ENCODE assay signal across 21 cellular contexts in the genomic region with DNA sequence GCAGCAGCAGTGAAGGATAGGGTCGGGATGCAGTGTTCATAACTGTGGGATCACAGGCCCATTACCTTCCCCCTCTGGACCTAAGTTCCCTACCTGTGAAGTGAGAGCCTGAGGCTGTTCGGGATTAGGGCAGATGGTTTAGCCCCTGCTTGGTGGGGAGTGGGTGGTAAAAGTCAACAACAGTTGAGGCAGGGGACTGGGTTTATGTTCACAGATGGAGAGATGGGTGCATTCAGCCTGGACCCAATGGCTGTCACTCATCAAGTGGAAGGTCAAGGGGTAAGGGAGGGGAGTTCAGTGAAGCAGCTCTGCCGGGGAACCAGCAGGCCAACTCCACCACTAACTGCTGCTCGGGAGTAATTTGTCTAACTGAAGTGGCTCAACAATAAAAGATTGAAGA.
"Had no signal": no experiment of that assay in that cellular context is flagged by ENCODE, and none has a peak within 500 bp of the region (broad histone marks: within the 10 kb centered on the region; RNA-seq: fewer than 3 reads in every experiment).

No MANE protein-coding gene starts in this region.

- H3K27ac ChIP-seq: heart left ventricle, psoas muscle, spleen, testis, tibial nerve had no signal

- H3K9me3 ChIP-seq: heart left ventricle, psoas muscle, spleen, testis, tibial nerve had no signal

- H3K27me3 ChIP-seq: dorsolateral prefrontal cortex, heart left ventricle, spleen, testis, tibial nerve had no signal

- ATAC-seq: esophagus mucosa; heart left ventricle; left lobe of liver; naive thymus-derived CD4-positive, alpha-beta T cell; psoas muscle; sciatic nerve; stimulated activated naive B cell treated with anti-CD40 and anti-IgM and Interleukin-4, amounts not matched to agents 10 μg/mL and 1 μg/mL and 100 μg/mL, for 72 hours; stimulated activated naive CD8-positive, alpha-beta T cell treated with anti-CD3 and anti-CD28 coated beads, Interleukin-15, amount 100 ng/mL, for 72 hours had no signal

- H3K4me3 Mint-ChIP-seq: naive thymus-derived CD4-positive, alpha-beta T cell; nephron progenitor cell; stimulated activated naive B cell treated with anti-CD40 and anti-IgM and Interleukin-4, amounts not matched to agents 10 μg/mL and 1 μg/mL and 100 μg/mL, for 72 hours; stimulated activated naive CD8-positive, alpha-beta T cell treated with anti-CD3 and anti-CD28 coated beads, Interleukin-15, amount 100 ng/mL, for 72 hours had no signal

- H3K27ac Mint-ChIP-seq: stimulated activated naive B cell treated with anti-CD40 and anti-IgM and Interleukin-4, amounts not matched to agents 10 μg/mL and 1 μg/mL and 100 μg/mL, for 72 hours had no signal

- H3K27me3 Mint-ChIP-seq: naive thymus-derived CD4-positive, alpha-beta T cell; stimulated activated naive B cell treated with anti-CD40 and anti-IgM and Interleukin-4, amounts not matched to agents 10 μg/mL and 1 μg/mL and 100 μg/mL, for 72 hours; stimulated activated naive CD8-positive, alpha-beta T cell treated with anti-CD3 and anti-CD28 coated beads, Interleukin-15, amount 100 ng/mL, for 72 hours had no signal

- H3K36me3 ChIP-seq: heart left ventricle, tibial nerve had no signal

- H3K9me3 Mint-ChIP-seq: nephron progenitor cell had no signal

- H3K4me3 ChIP-seq: dorsolateral prefrontal cortex, heart left ventricle, psoas muscle, spleen, testis, tibial nerve had no signal

- DNase-seq: cortex of kidney; effector CD8-positive, alpha-beta T cell; heart left ventricle; hippocampal formation; mammary epithelial cell; naive thymus-derived CD4-positive, alpha-beta T cell; nephron progenitor cell; psoas muscle; retina; spleen; stimulated activated CD4-positive, alpha-beta T cell treated with anti-CD3 and anti-CD28 coated beads, Interleukin-15, amount 100 ng/mL, for 24 hours; stimulated activated CD4-positive, alpha-beta T cell treated with anti-CD3 and anti-CD28 coated beads, Interleukin-1b, Interleukin-23, amount 100 ng/mL, for 48 hours; stimulated activated CD4-positive, alpha-beta T cell treated with anti-CD3 and anti-CD28 coated beads, Interleukin-4, amount 100 ng/mL, for 4 hours; stimulated activated naive B cell treated with anti-CD40 and anti-IgM and Interleukin-4, amounts not matched to agents 10 μg/mL and 1 μg/mL and 100 μg/mL, for 72 hours; stimulated activated naive CD8-positive, alpha-beta T cell treated with anti-CD3 and anti-CD28 coated beads, Interleukin-15, amount 100 ng/mL, for 72 hours; testis had no signal
